18 cellular contexts compared by ENCODE assay signal in genomic region chr2:199742884-199743283, GRCh38.
DNase-seq lines count a peak whose midpoint lies in the region; FAIRE-seq and TF ChIP-seq lines count a peak whose summit lies in the region.
"Had no signal": no experiment of that assay in that cellular context is flagged by ENCODE, and none has a peak within 500 bp of the region (broad histone marks: within the 10 kb centered on the region; RNA-seq: fewer than 3 reads in every experiment).

No MANE protein-coding gene starts in this region.

- no CpG with 5 or more reads among the region's 2 CpGs for WGBS in mesendoderm (ENCODE audit: extremely low coverage, insufficient coverage, low lambda C conversion rate)

- H3K27me3 ChIP-seq in SJCRH30 (no peaks in the 10 kb centered on the region), mesendoderm (ENCODE audit: insufficient read depth, low read length, poor library complexity) (no peaks in the 10 kb centered on the region)

- no peak overlapping the region for H4K5ac ChIP-seq in mesendoderm (ENCODE audit: low read length)

- no peak overlapping the region for H3K4me2 ChIP-seq in mesendoderm (ENCODE audit: low read length)

- DNase-seq in DMS 273 (lab: John Stamatoyannopoulos, UW; ENCODE audit: unreplicated experiment) (peak; percentile 19), DMS 273 treated with DMSO at 0.1 percent for 48 hours (lab: John Stamatoyannopoulos, UW) (no peak), NCI-H524 (lab: John Stamatoyannopoulos, UW) (peak; percentile 21 to 75), SJCRH30 (peak; percentile 61 to 84), mesendoderm (peak; percentile 28), D721Med (ENCODE audit: insufficient read length, low spot score) (no peak), islet precursor cell (no peak), SHP77 treated with DMSO at 0.1 percent for 48 hours (lab: John Stamatoyannopoulos, UW) (no peak)
- DNase-seq: Caco-2; CD8-positive, alpha-beta T cell; DMS79; GOT3 had no signal

- H3K36me3 ChIP-seq in SJCRH30 (no peaks in the 10 kb centered on the region), mesendoderm (ENCODE audit: control insufficient read depth, insufficient read depth, low read length) (no peaks in the 10 kb centered on the region)
- H3K36me3 ChIP-seq: HAP-1 had no signal

- H2BK120ac ChIP-seq in mesendoderm (ENCODE audit: low read depth, low read length) = no peak overlapping the region

- no peak overlapping the region for H3K56ac ChIP-seq in mesendoderm (ENCODE audit: low read length)

- TF ChIP-seq CTCF in D721Med (IDR thresholded peaks at IDR 0.05; ENCODE audit: insufficient read depth, missing control alignments) = no peak

- no peaks in the 10 kb centered on the region for H3K79me1 ChIP-seq in mesendoderm (ENCODE audit: low read length)

- H3K9me3 ChIP-seq in SJCRH30 (replicated peaks) = no peaks in the 10 kb centered on the region
- H3K9me3 ChIP-seq: Caco-2, HAP-1 had no signal

- H2BK5ac ChIP-seq in mesendoderm (ENCODE audit: low read length) = no peak overlapping the region

- H3K9ac ChIP-seq in mesendoderm (ENCODE audit: low read length) = no peak overlapping the region

- H3K27ac ChIP-seq in SJCRH30 (no peak overlapping the region), mesendoderm (ENCODE audit: low read depth, low read length) (no peak overlapping the region)
- H3K27ac ChIP-seq: 22Rv1 had no signal

- H3K4me1 ChIP-seq in SJCRH30 (peaks cover 21% of the 10 kb centered on the region), mesendoderm (ENCODE audit: control insufficient read depth, low read depth, low read length) (no peaks in the 10 kb centered on the region)

- no peaks in the 10 kb centered on the region for H3K79me2 ChIP-seq in mesendoderm (ENCODE audit: control insufficient read depth, insufficient read depth, low read length)

- FAIRE-seq in D721Med (lab: Jason Lieb, UNC) = no peak
- FAIRE-seq: G401.6, GM12891, HepG2, HTR-8/SVneo had no signal

- H3K23ac ChIP-seq in mesendoderm (ENCODE audit: low read length) = no peak overlapping the region

- H2BK15ac ChIP-seq in mesendoderm (replicated peaks; ENCODE audit: low read depth) = no peak overlapping the region

- no peak overlapping the region for H2AK5ac ChIP-seq in mesendoderm (ENCODE audit: low read length)

- H3K4me3 ChIP-seq in SJCRH30 (no peak overlapping the region), mesendoderm (ENCODE audit: low read length) (no peak overlapping the region)
- H3K4me3 ChIP-seq: HAP-1 had no signal

- no peak overlapping the region for H3K4ac ChIP-seq in mesendoderm (ENCODE audit: low read depth, low read length)

- H3K18ac ChIP-seq in mesendoderm (ENCODE audit: low read length) = no peak overlapping the region

- H4K8ac ChIP-seq in mesendoderm (ENCODE audit: low read depth, low read length) = no peak overlapping the region

Comparison
In these comparisons a context has a peak if more than half of its experiments do, and no peak if none do; other contexts are left out.
1. DNase-seq: peak in DMS 273 (single experiment), NCI-H524 (2 of 2), SJCRH30 (2 of 2) and mesendoderm (single experiment); none in DMS 273 treated with DMSO at 0.1 percent for 48 hours (single experiment), D721Med (single experiment), islet precursor cell (single experiment) and SHP77 treated with DMSO at 0.1 percent for 48 hours (single experiment).